Comparison of ENCODE assay signal across 8 cellular contexts in genomic region chr5:80275347-80275746, GRCh38. TPM values are rescaled to one million over a fixed set of nuclear protein-coding genes. Genes with fewer than 3 reads are reported as not detected.
DNase-seq lines count a peak whose midpoint lies in the region; ATAC-seq and TF ChIP-seq lines count a peak whose summit lies in the region.

No MANE protein-coding gene starts in this region.

- peaks cover 22% of the 10 kb centered on the region for H3F3A ChIP-seq in SU-DHL-6 (ENCODE audit: insufficient read depth)

- H3K27me3 ChIP-seq in SU-DHL-6 (ENCODE audit: low read length), result no peaks in the 10 kb centered on the region
- H3K27me3 ChIP-seq in right atrium auricular region, result no peaks in the 10 kb centered on the region
- no peaks in the 10 kb centered on the region for H3K27me3 ChIP-seq in upper lobe of right lung

- TF ChIP-seq CTCF in GM13976 (IDR thresholded peaks at IDR 0.05; ENCODE audit: borderline replicate concordance, control extremely low read depth, extremely low read depth, insufficient read depth, missing control alignments) (peak; percentile 29), SU-DHL-6 (IDR thresholded peaks at IDR 0.05; ENCODE audit: insufficient read depth, low read length, poor library complexity, severe bottlenecking) (peak; percentile 80), right atrium auricular region (IDR thresholded peaks at IDR 0.05) (peak; percentile 21 to 55), upper lobe of right lung (IDR thresholded peaks at IDR 0.05) (peak; percentile 40)

- DNase-seq in Ammon's horn (ENCODE audit: low spot score) (peak; percentile 81), GM13976 (ENCODE audit: low spot score) (no peak), right atrium auricular region (ENCODE audit: low spot score) (no peak), upper lobe of right lung (no peak), kidney tubule cell (ENCODE audit: low spot score) (no peak), NCI-H510A (lab: John Stamatoyannopoulos, UW) (no peak)

- H3K4me1 ChIP-seq in right atrium auricular region, result no peaks in the 10 kb centered on the region
- no peaks in the 10 kb centered on the region for H3K4me1 ChIP-seq in upper lobe of right lung

- H3K9ac ChIP-seq in SU-DHL-6 (ENCODE audit: low read length), result no peak overlapping the region

- H3K27ac ChIP-seq in SU-DHL-6 (ENCODE audit: low read depth, low read length), result peak overlapping the region; percentile 61; the same call in 1 of the 2 replicates
- no peak overlapping the region for H3K27ac ChIP-seq in right atrium auricular region
- H3K27ac ChIP-seq in upper lobe of right lung, result no peak overlapping the region

- no peak overlapping the region for H3K4me2 ChIP-seq in SU-DHL-6 (ENCODE audit: low read depth, low read length, poor library complexity, severe bottlenecking)

- in situ Hi-C loops in GM13976 (cut with MboI; ENCODE audit: low sequenced_read_pairs, unreplicated experiment), result no loop called here

- H3K36me3 ChIP-seq in SU-DHL-6 (ENCODE audit: low read length) (no peaks in the 10 kb centered on the region), right atrium auricular region (no peaks in the 10 kb centered on the region), upper lobe of right lung (no peaks in the 10 kb centered on the region)

- no peaks in the 10 kb centered on the region for H3K9me2 ChIP-seq in SU-DHL-6 (replicated peaks; ENCODE audit: insufficient read depth, low read length)

- intact Hi-C loops in upper lobe of right lung (cut with DNase I), result no loop called here

- H4K20me1 ChIP-seq in SU-DHL-6 (ENCODE audit: low read depth, low read length), result no peaks in the 10 kb centered on the region

- H3K9me3 ChIP-seq in SU-DHL-6 (ENCODE audit: insufficient read depth, low read length) (no peaks in the 10 kb centered on the region), right atrium auricular region (no peaks in the 10 kb centered on the region), upper lobe of right lung (no peaks in the 10 kb centered on the region)

- H3K4me3 ChIP-seq in SU-DHL-6 (ENCODE audit: insufficient read depth, low read length, poor library complexity, severe bottlenecking) (no peak overlapping the region), right atrium auricular region (no peak overlapping the region), upper lobe of right lung (no peak overlapping the region)

- ATAC-seq in upper lobe of right lung (peak; percentile 44), GM19397 (IDR thresholded peaks at IDR 0.05; ENCODE audit: unreplicated experiment) (no peak)

- peak overlapping the region; percentile 64 for H2AFZ ChIP-seq in SU-DHL-6 (ENCODE audit: low read depth, low read length, severe bottlenecking)

- H3K79me2 ChIP-seq in SU-DHL-6 (ENCODE audit: insufficient read depth, low read length), result no peaks in the 10 kb centered on the region

RNA-seq across cellular contexts. Expression of gene SERINC5, which starts 19.5 kb away (rescaled TPM):
- 10 to 100 TPM in 1 of 2 donors, 1 to 10 TPM in 1; 9.2 to 11.0 TPM for total RNA-seq in right atrium auricular region
- total RNA-seq in upper lobe of right lung, result 60.4 TPM

RNA-seq across cellular contexts. Expression of gene SPZ1, which starts 44.5 kb away (rescaled TPM):
- total RNA-seq in right atrium auricular region (not detected), upper lobe of right lung (not detected)

Comparison
In these comparisons a context has a peak if more than half of its experiments do, and no peak if none do; other contexts are left out.
1. CTCF ChIP-seq: peak in every context shown above with its lines; median percentile 80 in SU-DHL-6; 40 in upper lobe of right lung; 38 in right atrium auricular region; 29 in GM13976.